ENCODE assay signal across 7 cellular contexts in the genomic region with DNA sequence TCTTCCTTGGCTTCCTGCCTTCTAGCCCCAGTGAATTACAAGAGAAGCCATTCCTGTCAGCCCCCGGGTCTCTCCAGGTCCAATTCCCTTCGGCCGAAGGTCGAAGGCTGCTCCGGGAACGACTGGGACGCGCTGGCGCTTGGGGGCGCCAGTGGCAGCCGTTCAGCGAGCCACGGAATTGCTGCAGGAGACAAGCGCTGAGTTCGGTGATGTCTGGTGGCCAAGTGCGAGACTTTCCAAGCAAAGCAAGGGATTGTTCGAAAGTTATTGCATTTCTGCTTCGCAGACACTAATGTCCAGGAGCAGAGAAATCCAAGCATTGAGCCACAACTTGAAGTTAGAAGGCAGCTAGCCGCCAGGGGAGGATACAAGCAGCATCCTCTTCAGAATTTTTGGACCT. TPM values are rescaled to one million over a fixed set of nuclear protein-coding genes. Genes with fewer than 3 reads are reported as not detected.
DNase-seq lines count a peak whose midpoint lies in the region; ATAC-seq and TF ChIP-seq lines count a peak whose summit lies in the region.

No MANE protein-coding gene starts in this region.

- H2BK15ac ChIP-seq in mesendoderm (replicated peaks; ENCODE audit: low read depth): no peak overlapping the region

- peak; percentile 11 for TF ChIP-seq CTCF in GM12865 (IDR thresholded peaks at IDR 0.05; ENCODE audit: insufficient read depth, low read depth, low read length, missing control alignments)
- TF ChIP-seq CTCF in natural killer cell (IDR thresholded peaks at IDR 0.05): no peak

- H3K27ac Mint-ChIP-seq in natural killer cell: no peak overlapping the region

- no peak overlapping the region for H3K18ac ChIP-seq in mesendoderm (ENCODE audit: low read length)

- H3K79me1 ChIP-seq in mesendoderm (ENCODE audit: low read length): no peaks in the 10 kb centered on the region

- DNase-seq in GM12865 (ENCODE audit: low read depth) (no peak), M059J (ENCODE audit: low read depth) (peak; percentile 42), mesendoderm (peak; percentile 80), NCI-H1694 (lab: John Stamatoyannopoulos, UW) (no peak), natural killer cell (no peak), GOT3 (lab: John Stamatoyannopoulos, UW) (no peak)

- H3K4me3 Mint-ChIP-seq in natural killer cell: no peak overlapping the region

- no peaks in the 10 kb centered on the region for H3K79me2 ChIP-seq in mesendoderm (ENCODE audit: control insufficient read depth, insufficient read depth, low read length)

- peaks cover 0 to 2% of the 10 kb centered on the region in 2 donors for H3K9me3 Mint-ChIP-seq in natural killer cell

- no peak overlapping the region for H3K56ac ChIP-seq in mesendoderm (ENCODE audit: low read length)

- H3K4me1 Mint-ChIP-seq in natural killer cell: peaks cover 13 to 27% of the 10 kb centered on the region in 2 donors

- no peak overlapping the region for H2BK5ac ChIP-seq in mesendoderm (ENCODE audit: low read length)

- H2AK5ac ChIP-seq in mesendoderm (ENCODE audit: low read length): no peak overlapping the region

- H3K27me3 Mint-ChIP-seq in natural killer cell (ENCODE audit: low read depth in 2 of 2): peaks cover 30 to 39% of the 10 kb centered on the region in 2 donors

- peaks cover 4% of the 10 kb centered on the region for H3K4me1 ChIP-seq in mesendoderm (ENCODE audit: control insufficient read depth, low read depth, low read length)

- no peak overlapping the region for H4K5ac ChIP-seq in mesendoderm (ENCODE audit: low read length)

- H4K8ac ChIP-seq in mesendoderm (ENCODE audit: low read depth, low read length): no peak overlapping the region

- no peak overlapping the region for H3K23ac ChIP-seq in mesendoderm (ENCODE audit: low read length)

- peak overlapping the region; percentile 25 for H3K4me2 ChIP-seq in mesendoderm (ENCODE audit: low read length)

- peaks cover 23% of the 10 kb centered on the region for H3K27me3 ChIP-seq in mesendoderm (ENCODE audit: insufficient read depth, low read length, poor library complexity)

- intact Hi-C loops in natural killer cell (cut with micrococcal nuclease): no loop called here

- H3K27ac ChIP-seq in cingulate gyrus (ENCODE audit: low read depth, low read length) (peak overlapping the region; percentile 0), mesendoderm (ENCODE audit: low read depth, low read length) (no peak overlapping the region)

- no peak for ATAC-seq in natural killer cell

- WGBS in mesendoderm (ENCODE audit: extremely low coverage, insufficient coverage, low lambda C conversion rate): no CpG with 5 or more reads among the region's 19 CpGs

- H3K36me3 ChIP-seq in mesendoderm (ENCODE audit: control insufficient read depth, insufficient read depth, low read length): no peaks in the 10 kb centered on the region

- H3K9ac ChIP-seq in mesendoderm (ENCODE audit: low read length): no peak overlapping the region

- H3K4ac ChIP-seq in mesendoderm (ENCODE audit: low read depth, low read length): no peak overlapping the region

- H3K4me3 ChIP-seq in GM12865 (ENCODE audit: low read depth, low read length) (no peak overlapping the region), mesendoderm (ENCODE audit: low read length) (no peak overlapping the region)

- H2BK120ac ChIP-seq in mesendoderm (ENCODE audit: low read depth, low read length): no peak overlapping the region

- no peaks in the 10 kb centered on the region for H3K36me3 Mint-ChIP-seq in natural killer cell

RNA-seq across cellular contexts. Expression of gene DKK2, which starts 1.1 kb away (rescaled TPM):
- total RNA-seq in M059J (2014; rRNA removed; shearing (Covaris generic)): 0.25 and 0.74 TPM in 2 replicates
- polyA plus RNA-seq in mesendoderm (2013, experiment 1 of 2): 0.17 TPM
- 0.06 TPM for polyA plus RNA-seq in mesendoderm (2013, experiment 2 of 2)
- total RNA-seq in natural killer cell: under 1 TPM in 2 of 3 donors, not detected in 1; 0.56 to 0.85 TPM

Comparison
In these comparisons a context has a peak if more than half of its experiments do, and no peak if none do; other contexts are left out.
1. DNase-seq: peak in M059J (single experiment) and mesendoderm (single experiment); none in GM12865 (single experiment), NCI-H1694 (single experiment), natural killer cell (single experiment) and GOT3 (single experiment).